14 cellular contexts compared by ENCODE assay signal in genomic region chr12:82525616-82526015, GRCh38.
DNase-seq lines count a peak whose midpoint lies in the region; ATAC-seq and TF ChIP-seq lines count a peak whose summit lies in the region.
"Had no signal": no experiment of that assay in that cellular context is flagged by ENCODE, and none has a peak within 500 bp of the region (broad histone marks: within the 10 kb centered on the region; RNA-seq: fewer than 3 reads in every experiment).

No MANE protein-coding gene starts in this region.

- H3K27ac ChIP-seq in dorsolateral prefrontal cortex = peak overlapping the region in 33 of 59 donors; percentile 9 to 88 (median 79)
- H3K27ac ChIP-seq: GM23248 had no signal

- in situ Hi-C loops in KBM-7 (cut with MboI; ENCODE audit: low pct_unique_long_range_greater_than_20kb, low sequenced_read_pairs) = no loop called here

- intact Hi-C loops in dorsolateral prefrontal cortex (cut with DNase I) = loop anchor here (2.0 to 10.0 kb wide), 5 partner anchors 101 to 232 kb away; no protein-coding TSS in a partner anchor

- no peaks in the 10 kb centered on the region for H3K27me3 ChIP-seq in dorsolateral prefrontal cortex

- TF ChIP-seq CTCF in dorsolateral prefrontal cortex (IDR thresholded peaks at IDR 0.05 in 54 of 56, conservative IDR thresholded peaks at IDR 0.05 in 2 of 56; ENCODE audit: low read depth in 1 of 56, partially characterized antibody in 56 of 56) = no peak

- DNase-seq in dorsolateral prefrontal cortex (no peak), medulla oblongata (ENCODE audit: extremely low spot score) (peak; percentile 10), pons (ENCODE audit: low spot score) (peak; percentile 15), KBM-7 (no peak)
- DNase-seq: C1 segment of cervical spinal cord; Caco-2; CD4-positive, alpha-beta memory T cell; DMS153; DND-41; GM23248; H7; HCEC 1CT had no signal

- no peak overlapping the region for H3K4me3 ChIP-seq in dorsolateral prefrontal cortex
- H3K4me3 ChIP-seq: GM23248 had no signal

- ATAC-seq in HG03442 (IDR thresholded peaks at IDR 0.05; ENCODE audit: unreplicated experiment) (no peak), HG03095 (IDR thresholded peaks at IDR 0.05; ENCODE audit: unreplicated experiment) (no peak)

Comparison
In these comparisons a context has a peak if more than half of its experiments do, and no peak if none do; other contexts are left out.
1. DNase-seq: peak in medulla oblongata (single experiment) and pons (single experiment); none in dorsolateral prefrontal cortex (0 of 10) and KBM-7 (single experiment).